In genomic region chr14:95275507-95275906, GRCh38 we compare ENCODE assay signal across 19 cellular contexts. TPM values are rescaled to one million over a fixed set of nuclear protein-coding genes. Genes with fewer than 3 reads are reported as not detected.
DNase-seq lines count a peak whose midpoint lies in the region; ATAC-seq, FAIRE-seq and TF ChIP-seq lines count a peak whose summit lies in the region.
"Had no signal": no experiment of that assay in that cellular context is flagged by ENCODE, and none has a peak within 500 bp of the region (broad histone marks: within the 10 kb centered on the region; RNA-seq: fewer than 3 reads in every experiment).

No MANE protein-coding gene starts in this region.

- H3K4me3 ChIP-seq in DND-41 (ENCODE audit: low read depth in 1 of 2, low read length in 2 of 2), result no peak overlapping the region
- no peak overlapping the region for H3K4me3 ChIP-seq in coronary artery
- H3K4me3 ChIP-seq in small intestine (ENCODE audit: low read depth in 1 of 2, low read length in 2 of 2), result no peak overlapping the region
- H3K4me3 ChIP-seq: SK-N-MC had no signal

- peak; percentile 42; the same call in 1 of the 3 replicates for ATAC-seq in DND-41 (ENCODE audit: insufficient read depth, low read depth)

- no peak overlapping the region for H3K9ac ChIP-seq in DND-41 (ENCODE audit: low read depth, low read length)

- H3K4me2 ChIP-seq in DND-41 (ENCODE audit: insufficient read depth, low read length), result no peak overlapping the region

- H3K4me1 ChIP-seq in DND-41 (ENCODE audit: insufficient read depth, low read length) (no peaks in the 10 kb centered on the region), small intestine (ENCODE audit: control insufficient read depth in 2 of 2, insufficient read depth in 1 of 2, low read depth in 1 of 2, low read length in 1 of 2) (peaks cover 2 to 5% of the 10 kb centered on the region in 2 donors)

- no peak for FAIRE-seq in small intestine (lab: Jason Lieb, UNC)
- FAIRE-seq: A204.1, RCC 7860 had no signal

- H3K79me2 ChIP-seq in DND-41 (ENCODE audit: insufficient read depth, low read length), result no peaks in the 10 kb centered on the region

- H4K20me1 ChIP-seq in DND-41 (ENCODE audit: insufficient read depth, low read length), result no peaks in the 10 kb centered on the region

- WGBS in small intestine, 3 donors, result 59 to 71% (median 62%) methylated on average over 8 of the region's 8 CpGs

- TF ChIP-seq CTCF in DND-41 (IDR thresholded peaks at IDR 0.05; ENCODE audit: borderline replicate concordance, extremely low read depth, low read length, poor library complexity, severe bottlenecking) (no peak), coronary artery (IDR thresholded peaks at IDR 0.05) (no peak)

- H3K27ac ChIP-seq in DND-41 (ENCODE audit: low read length), result no peak overlapping the region
- no peak overlapping the region for H3K27ac ChIP-seq in coronary artery
- peak overlapping the region in 1 of 2 donors; percentile 15 for H3K27ac ChIP-seq in small intestine (ENCODE audit: low read depth in 1 of 2, low read length in 1 of 2)
- H3K27ac ChIP-seq: SK-N-MC had no signal

- no peak overlapping the region for H2AFZ ChIP-seq in DND-41 (ENCODE audit: low read depth, low read length)

- H3K27me3 ChIP-seq in DND-41 (ENCODE audit: insufficient read depth, low read length, poor library complexity) (no peaks in the 10 kb centered on the region), small intestine (ENCODE audit: control insufficient read depth in 2 of 2, insufficient read depth in 2 of 2, low read length in 2 of 2) (no peaks in the 10 kb centered on the region)

- H3K9me3 ChIP-seq in DND-41 (ENCODE audit: insufficient read depth, low read length, severe bottlenecking), result no peaks in the 10 kb centered on the region
- H3K9me3 ChIP-seq in small intestine (ENCODE audit: control insufficient read depth, low read depth), result no peaks in the 10 kb centered on the region

- no peaks in the 10 kb centered on the region for H3K36me3 ChIP-seq in DND-41 (ENCODE audit: insufficient read depth, low read length)
- H3K36me3 ChIP-seq in small intestine (ENCODE audit: control insufficient read depth in 2 of 2, insufficient read depth in 2 of 2, low read length in 2 of 2), result no peaks in the 10 kb centered on the region

- DNase-seq in DND-41, result no peak
- DNase-seq in M059J (ENCODE audit: low read depth), result peak; percentile 12
- DNase-seq in coronary artery (ENCODE audit: low spot score), result peak; percentile 9
- DNase-seq in small intestine, result peak; percentile 66
- no peak for DNase-seq in T-helper 9 cell
- DNase-seq in activated CD4-positive, alpha-beta T cell treated with anti-CD3 and anti-CD28 coated beads for 48 hours, result no peak
- no peak for DNase-seq in NCI-H1694 treated with DMSO at 0.1 percent for 48 hours (lab: John Stamatoyannopoulos, UW)
- DNase-seq in NCI-H1417 (lab: John Stamatoyannopoulos, UW), result no peak
- DNase-seq: CD4-positive, alpha-beta memory T cell; DMS153; HCEC 1CT; Kasumi-1; MM.1S; NCI-H1105; NCI-H1694; SHP77 had no signal

RNA-seq across cellular contexts. Expression of gene CLMN, which starts 44.2 kb away (rescaled TPM):
- total RNA-seq in M059J (2014; rRNA removed; shearing (Covaris generic)), result 0.71 and 2.8 TPM in 2 replicates
- 1 to 10 TPM; 2.9 to 8.2 (median 3.2) TPM for polyA plus RNA-seq in small intestine

Comparison
In these comparisons a context has a peak if more than half of its experiments do, and no peak if none do; other contexts are left out.
1. DNase-seq: peak in M059J (single experiment), coronary artery (single experiment) and small intestine (single experiment); none in DND-41 (single experiment), T-helper 9 cell (single experiment), activated CD4-positive, alpha-beta T cell treated with anti-CD3 and anti-CD28 coated beads for 48 hours (single experiment), NCI-H1694 treated with DMSO at 0.1 percent for 48 hours (single experiment) and NCI-H1417 (0 of 3).